Comparison of ENCODE assay signal across 30 cellular contexts in genomic region chr6:4496284-4496683, GRCh38.
"Had no signal": no experiment of that assay in that cellular context is flagged by ENCODE, and none has a peak within 500 bp of the region (broad histone marks: within the 10 kb centered on the region; RNA-seq: fewer than 3 reads in every experiment).

No MANE protein-coding gene starts in this region.

- ATAC-seq: activated CD8-positive, alpha-beta T cell treated with anti-CD3 and anti-CD28 coated beads for 36 hours; activated T-cell treated with anti-CD3 and anti-CD28 coated beads, Interleukin-2, amount 50 U/mL, for 72 hours; activated T-helper 17 cell treated with anti-CD3 and anti-CD28 coated beads, Interleukin-2, amount 50 U/mL, for 72 hours; PC-3 had no signal

- H3K4me3 ChIP-seq: cardiac muscle cell, Peyer's patch, SJSA1 had no signal

- DNase-seq: activated CD4-positive, alpha-beta T cell treated with anti-CD3 and anti-CD28 coated beads, Interleukin-2, amount 10 ng/mL, durations not matched to agents 24 days and 14 days; activated CD4-positive, alpha-beta T cell treated with anti-CD3 and anti-CD28 coated beads, Interleukin-2, amount 50 U/mL, for 4 hours; activated CD8-positive, alpha-beta T cell treated with anti-CD3 and anti-CD28 coated beads for 36 hours; activated effector memory CD4-positive, alpha-beta T cell treated with anti-CD3 and anti-CD28 coated beads, Interleukin-2, amount 50 U/mL, for 16 hours; activated naive CD4-positive, alpha-beta T cell; activated naive CD4-positive, alpha-beta T cell treated with anti-CD3 and anti-CD28 coated beads, Interleukin-2, amount 50 U/mL, for 16 hours; activated naive CD8-positive, alpha-beta T cell treated with anti-CD3 and anti-CD28 coated beads for 36 hours; activated T-cell treated with anti-CD3 and anti-CD28 coated beads, Interleukin-2, amount 50 U/mL, for 1 hour; activated T-cell treated with anti-CD3 and anti-CD28 coated beads, Interleukin-2, amount 50 U/mL, for 72 hours; amniotic stem cell; aorta; brain microvascular endothelial cell; NCI-H1105; NCI-H1436; NCI-H1694; NCI-H1930; NCI-H2081 treated with DMSO at 0.1 percent for 48 hours; NCI-H226; NCI-H446 treated with DMSO at 0.1 percent for 48 hours; NCI-H524; NCI-H69; PC-3; Peyer's patch; RPMI8226; SHP77 treated with DMSO at 0.1 percent for 48 hours; SK-N-SH had no signal

- H3K27ac ChIP-seq: brain microvascular endothelial cell, cardiac muscle cell, KMS-11, Peyer's patch, SJSA1 had no signal
